ENCODE assay signal across 29 cellular contexts in the genomic region with DNA sequence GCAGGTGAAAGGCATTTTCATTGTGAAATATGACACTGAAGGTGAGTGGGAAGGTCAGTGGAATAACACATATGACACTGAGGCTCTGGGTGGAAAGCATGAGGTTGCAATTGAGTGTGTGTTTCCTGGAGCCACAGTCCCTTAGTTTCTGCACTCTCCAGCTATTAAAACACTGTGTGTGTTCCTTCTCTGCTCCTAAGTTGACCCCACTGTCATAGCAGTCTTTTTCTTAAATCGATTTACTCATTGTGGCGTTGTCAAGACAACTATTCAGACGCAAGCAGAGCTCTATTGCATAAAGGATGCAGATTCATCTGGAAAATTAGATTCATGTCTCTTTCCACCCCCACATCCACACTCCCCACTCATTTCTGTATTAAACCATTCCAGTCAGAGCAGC.
"Had no signal": no experiment of that assay in that cellular context is flagged by ENCODE, and none has a peak within 500 bp of the region (broad histone marks: within the 10 kb centered on the region; RNA-seq: fewer than 3 reads in every experiment).

No MANE protein-coding gene starts in this region.

- H3K4me1 Mint-ChIP-seq: activated CD4-positive, alpha-beta T cell treated with anti-CD3 and anti-CD28 coated beads, Interleukin-2, amount 10 ng/mL, durations not matched to agents 24 days and 14 days; central memory CD8-positive, alpha-beta T cell; endodermal cell had no signal

- H3K4me1 ChIP-seq: ascending aorta, breast epithelium, esophagus muscularis mucosa, foreskin keratinocyte, gastrocnemius medialis, heart left ventricle had no signal

- ATAC-seq: activated CD4-positive, alpha-beta T cell treated with anti-CD3 and anti-CD28 coated beads for 36 hours; activated T-cell treated with anti-CD3 and anti-CD28 coated beads, Interleukin-2, amount 50 U/mL, for 72 hours; foreskin keratinocyte; gastrocnemius medialis; heart left ventricle had no signal

- H3K27ac Mint-ChIP-seq: activated CD4-positive, alpha-beta memory T cell treated with anti-CD3 and anti-CD28 coated beads for 36 hours; activated CD4-positive, alpha-beta T cell treated with anti-CD3 and anti-CD28 coated beads for 36 hours; activated CD4-positive, alpha-beta T cell treated with anti-CD3 and anti-CD28 coated beads, Interleukin-2, amount 10 ng/mL, durations not matched to agents 24 days and 14 days; activated naive CD8-positive, alpha-beta T cell; activated T-cell treated with anti-CD3 and anti-CD28 coated beads, Interleukin-2, amount 50 U/mL, for 24 hours; activated T-cell treated with anti-CD3 and anti-CD28 coated beads, Interleukin-2, amount 50 U/mL, for 72 hours; dendritic cell treated with granulocyte-macrophage colony-stimulating factor and Interleukin-4, amounts not matched to agents 40 ng/mL and 50 ng/mL, for 4 days; endodermal cell had no signal

- H3K36me3 Mint-ChIP-seq: activated CD4-positive, alpha-beta memory T cell treated with anti-CD3 and anti-CD28 coated beads for 36 hours; brain had no signal

- H3K4me3 Mint-ChIP-seq: activated CD4-positive, alpha-beta memory T cell treated with anti-CD3 and anti-CD28 coated beads for 36 hours; activated CD4-positive, alpha-beta T cell treated with anti-CD3 and anti-CD28 coated beads for 36 hours; activated CD4-positive, alpha-beta T cell treated with anti-CD3 and anti-CD28 coated beads, Interleukin-2, amount 10 ng/mL, durations not matched to agents 24 days and 14 days; activated naive CD8-positive, alpha-beta T cell; activated T-cell treated with anti-CD3 and anti-CD28 coated beads, Interleukin-2, amount 50 U/mL, for 24 hours; activated T-cell treated with anti-CD3 and anti-CD28 coated beads, Interleukin-2, amount 50 U/mL, for 72 hours; brain; central memory CD8-positive, alpha-beta T cell; dendritic cell treated with granulocyte-macrophage colony-stimulating factor and Interleukin-4, amounts not matched to agents 40 ng/mL and 50 ng/mL, for 4 days; endodermal cell had no signal

- H3K27me3 Mint-ChIP-seq: activated CD4-positive, alpha-beta T cell treated with anti-CD3 and anti-CD28 coated beads for 36 hours; activated CD4-positive, alpha-beta T cell treated with anti-CD3 and anti-CD28 coated beads, Interleukin-2, amount 10 ng/mL, durations not matched to agents 24 days and 14 days; activated naive CD8-positive, alpha-beta T cell; central memory CD8-positive, alpha-beta T cell; dendritic cell treated with granulocyte-macrophage colony-stimulating factor and Interleukin-4, amounts not matched to agents 40 ng/mL and 50 ng/mL, for 4 days had no signal

- H3K4me3 ChIP-seq: ascending aorta, breast epithelium, coronary artery, dorsolateral prefrontal cortex, esophagus muscularis mucosa, gastrocnemius medialis, heart left ventricle had no signal

- H3K9me3 Mint-ChIP-seq: activated CD4-positive, alpha-beta memory T cell treated with anti-CD3 and anti-CD28 coated beads for 36 hours; activated CD4-positive, alpha-beta T cell treated with anti-CD3 and anti-CD28 coated beads, Interleukin-2, amount 10 ng/mL, durations not matched to agents 24 days and 14 days; activated T-cell treated with anti-CD3 and anti-CD28 coated beads, Interleukin-2, amount 50 U/mL, for 24 hours; activated T-cell treated with anti-CD3 and anti-CD28 coated beads, Interleukin-2, amount 50 U/mL, for 72 hours; central memory CD8-positive, alpha-beta T cell; dendritic cell treated with granulocyte-macrophage colony-stimulating factor and Interleukin-4, amounts not matched to agents 40 ng/mL and 50 ng/mL, for 4 days had no signal

- H3K27ac ChIP-seq: ascending aorta, breast epithelium, coronary artery, dorsolateral prefrontal cortex, esophagus muscularis mucosa, foreskin keratinocyte, gastrocnemius medialis, heart left ventricle had no signal

- DNase-seq: activated CD4-positive, alpha-beta memory T cell treated with anti-CD3 and anti-CD28 coated beads for 36 hours; activated CD4-positive, alpha-beta T cell treated with anti-CD3 and anti-CD28 coated beads for 36 hours; activated CD4-positive, alpha-beta T cell treated with anti-CD3 and anti-CD28 coated beads, Interleukin-2, amount 10 ng/mL, durations not matched to agents 24 days and 14 days; activated CD4-positive, CD25-positive, alpha-beta regulatory T cell; activated CD4-positive, CD25-positive, alpha-beta regulatory T cell treated with anti-CD3 and anti-CD28 coated beads, Interleukin-2, amount 50 U/mL, for 72 hours; activated CD8-positive, alpha-beta memory T cell treated with anti-CD3 and anti-CD28 coated beads, Interleukin-2, amount 50 U/mL, for 48 hours; activated gamma-delta T cell; activated naive CD4-positive, alpha-beta T cell; activated naive CD4-positive, alpha-beta T cell treated with anti-CD3 and anti-CD28 coated beads, Interleukin-2, amount 50 U/mL, for 16 hours; activated T-cell treated with anti-CD3 and anti-CD28 coated beads for 4 hours; activated T-cell treated with anti-CD3 and anti-CD28 coated beads, Interleukin-2, amount 50 U/mL, for 24 hours; activated T-cell treated with anti-CD3 and anti-CD28 coated beads, Interleukin-2, amount 50 U/mL, for 72 hours; dorsolateral prefrontal cortex; effector memory CD4-positive, alpha-beta T cell; endodermal cell; erythroblast; foreskin keratinocyte; gastrocnemius medialis; glutamatergic neuron; heart left ventricle; T-helper 2 cell had no signal

- H3K9me3 ChIP-seq: ascending aorta, breast epithelium, esophagus muscularis mucosa, gastrocnemius medialis, heart left ventricle had no signal
